Comparison of ENCODE assay signal across 24 cellular contexts in genomic region chr12:77131977-77132490, GRCh38.
"Had no signal": no experiment of that assay in that cellular context is flagged by ENCODE, and none has a peak within 500 bp of the region (broad histone marks: within the 10 kb centered on the region; RNA-seq: fewer than 3 reads in every experiment).

No MANE protein-coding gene starts in this region.

- ATAC-seq: activated CD8-positive, alpha-beta memory T cell treated with anti-CD3 and anti-CD28 coated beads, Interleukin-2, amount 10 ng/mL, durations not matched to agents 7 days and 5 days; left lobe of liver; stimulated activated memory B cell treated with anti-CD40 and anti-IgM and Interleukin-4, amounts not matched to agents 10 μg/mL and 1 μg/mL and 100 μg/mL, for 72 hours had no signal

- H3K4me1 Mint-ChIP-seq: activated B cell treated with CpG ODN at 0.5 μM for 24 hours; activated CD4-positive, alpha-beta memory T cell treated with anti-CD3 and anti-CD28 coated beads, Interleukin-2, amount 10 ng/mL, durations not matched to agents 7 days and 5 days; activated CD8-positive, alpha-beta memory T cell treated with anti-CD3 and anti-CD28 coated beads, Interleukin-2, amount 10 ng/mL, durations not matched to agents 7 days and 5 days; brain; central memory CD8-positive, alpha-beta T cell; nephron; stimulated activated memory B cell treated with anti-CD40 and anti-IgM and Interleukin-4, amounts not matched to agents 10 μg/mL and 1 μg/mL and 100 μg/mL, for 72 hours had no signal

- H3K36me3 Mint-ChIP-seq: activated CD8-positive, alpha-beta memory T cell treated with anti-CD3 and anti-CD28 coated beads, Interleukin-2, amount 10 ng/mL, durations not matched to agents 7 days and 5 days; brain; mesothelial cell of epicardium; stimulated activated memory B cell treated with anti-CD40 and anti-IgM and Interleukin-4, amounts not matched to agents 10 μg/mL and 1 μg/mL and 100 μg/mL, for 72 hours; type B pancreatic cell had no signal

- H3K4me3 Mint-ChIP-seq: activated B cell treated with CpG ODN at 0.5 μM for 24 hours; activated CD4-positive, alpha-beta memory T cell treated with anti-CD3 and anti-CD28 coated beads, Interleukin-2, amount 10 ng/mL, durations not matched to agents 7 days and 5 days; activated CD8-positive, alpha-beta memory T cell treated with anti-CD3 and anti-CD28 coated beads, Interleukin-2, amount 10 ng/mL, durations not matched to agents 7 days and 5 days; activated naive CD4-positive, alpha-beta T cell treated with anti-CD3 and anti-CD28 coated beads for 36 hours; brain; central memory CD8-positive, alpha-beta T cell; mesothelial cell of epicardium; nephron; stimulated activated memory B cell treated with anti-CD40 and anti-IgM and Interleukin-4, amounts not matched to agents 10 μg/mL and 1 μg/mL and 100 μg/mL, for 72 hours; type B pancreatic cell had no signal

- H3K4me3 ChIP-seq: colonic mucosa, lung, spleen, testis had no signal

- H3K9me3 Mint-ChIP-seq: activated B cell treated with CpG ODN at 0.5 μM for 24 hours; activated CD4-positive, alpha-beta memory T cell treated with anti-CD3 and anti-CD28 coated beads, Interleukin-2, amount 10 ng/mL, durations not matched to agents 7 days and 5 days; activated naive CD4-positive, alpha-beta T cell treated with anti-CD3 and anti-CD28 coated beads for 36 hours; brain; nephron had no signal

- H3K27me3 Mint-ChIP-seq: activated B cell treated with CpG ODN at 0.5 μM for 24 hours; activated CD4-positive, alpha-beta memory T cell treated with anti-CD3 and anti-CD28 coated beads, Interleukin-2, amount 10 ng/mL, durations not matched to agents 7 days and 5 days; activated CD8-positive, alpha-beta memory T cell treated with anti-CD3 and anti-CD28 coated beads, Interleukin-2, amount 10 ng/mL, durations not matched to agents 7 days and 5 days; central memory CD8-positive, alpha-beta T cell; stimulated activated memory B cell treated with anti-CD40 and anti-IgM and Interleukin-4, amounts not matched to agents 10 μg/mL and 1 μg/mL and 100 μg/mL, for 72 hours had no signal

- DNase-seq: activated B cell treated with CpG ODN at 0.5 μM for 24 hours; activated CD4-positive, alpha-beta memory T cell treated with anti-CD3 and anti-CD28 coated beads, Interleukin-2, amount 10 ng/mL, durations not matched to agents 7 days and 5 days; activated CD4-positive, alpha-beta T cell treated with anti-CD3 and anti-CD28 coated beads for 48 hours; activated CD8-positive, alpha-beta memory T cell treated with anti-CD3 and anti-CD28 coated beads, Interleukin-2, amount 10 ng/mL, durations not matched to agents 7 days and 5 days; activated naive CD4-positive, alpha-beta T cell treated with anti-CD3 and anti-CD28 coated beads for 36 hours; activated T-cell treated with anti-CD3 and anti-CD28 coated beads, Interleukin-2, amount 50 U/mL, for 1 hour; anterior cingulate cortex; colonic mucosa; erythroblast; kidney; nucleus accumbens; posterior cingulate gyrus; retina; spleen; stimulated activated CD4-positive, alpha-beta T cell treated with anti-CD3 and anti-CD28 coated beads, Interleukin-4, amount 100 ng/mL, for 4 hours; testis had no signal

- H3K27ac Mint-ChIP-seq: activated B cell treated with CpG ODN at 0.5 μM for 24 hours; activated CD4-positive, alpha-beta memory T cell treated with anti-CD3 and anti-CD28 coated beads, Interleukin-2, amount 10 ng/mL, durations not matched to agents 7 days and 5 days; activated CD8-positive, alpha-beta memory T cell treated with anti-CD3 and anti-CD28 coated beads, Interleukin-2, amount 10 ng/mL, durations not matched to agents 7 days and 5 days; activated naive CD4-positive, alpha-beta T cell treated with anti-CD3 and anti-CD28 coated beads for 36 hours; brain; mesothelial cell of epicardium; nephron; stimulated activated memory B cell treated with anti-CD40 and anti-IgM and Interleukin-4, amounts not matched to agents 10 μg/mL and 1 μg/mL and 100 μg/mL, for 72 hours; type B pancreatic cell had no signal
